In the genomic region with DNA sequence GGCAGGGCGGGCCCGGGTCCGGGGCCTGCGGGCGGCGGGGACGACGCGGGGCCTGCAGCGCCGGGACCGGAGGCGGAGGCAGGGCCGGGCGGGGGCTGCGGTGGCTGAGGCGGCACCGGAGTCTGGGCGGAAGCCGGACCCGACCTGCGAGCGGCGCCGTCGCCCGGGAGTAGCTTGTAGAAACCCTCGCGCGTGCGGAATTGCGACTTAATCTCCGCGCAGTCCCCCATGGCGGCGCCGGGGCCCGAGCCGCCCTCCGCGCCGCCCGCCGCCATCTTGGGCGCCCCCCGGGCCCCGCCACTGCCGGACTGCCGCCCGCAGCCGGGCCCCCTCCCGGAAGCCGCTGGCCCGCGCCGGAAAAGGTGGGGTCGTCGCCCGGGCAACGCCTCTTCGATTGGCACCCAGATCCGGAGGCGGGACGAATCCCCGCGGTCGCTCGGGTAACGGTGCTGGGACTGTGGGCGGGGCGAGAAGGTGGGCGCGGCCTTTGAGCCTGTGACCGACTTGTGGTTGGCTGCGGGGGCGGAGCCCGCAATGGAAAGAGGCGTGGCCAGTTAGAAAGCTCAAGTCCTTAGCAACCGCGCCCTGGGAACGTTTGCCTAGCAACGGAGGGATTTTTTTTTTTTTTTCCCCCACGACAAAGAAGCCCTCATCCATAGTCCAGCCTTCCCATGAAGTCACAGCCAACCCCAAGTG, we compare ENCODE assay signal across 8 cellular contexts. TPM values are rescaled to one million over a fixed set of nuclear protein-coding genes. Genes with fewer than 3 reads are reported as not detected.
A peak's percentile ranks its signal among the peaks of the same experiment; 100 is the strongest.
DNase-seq lines count a peak whose midpoint lies in the region; ATAC-seq and FAIRE-seq lines count a peak whose summit lies in the region.

A gene with protein sequence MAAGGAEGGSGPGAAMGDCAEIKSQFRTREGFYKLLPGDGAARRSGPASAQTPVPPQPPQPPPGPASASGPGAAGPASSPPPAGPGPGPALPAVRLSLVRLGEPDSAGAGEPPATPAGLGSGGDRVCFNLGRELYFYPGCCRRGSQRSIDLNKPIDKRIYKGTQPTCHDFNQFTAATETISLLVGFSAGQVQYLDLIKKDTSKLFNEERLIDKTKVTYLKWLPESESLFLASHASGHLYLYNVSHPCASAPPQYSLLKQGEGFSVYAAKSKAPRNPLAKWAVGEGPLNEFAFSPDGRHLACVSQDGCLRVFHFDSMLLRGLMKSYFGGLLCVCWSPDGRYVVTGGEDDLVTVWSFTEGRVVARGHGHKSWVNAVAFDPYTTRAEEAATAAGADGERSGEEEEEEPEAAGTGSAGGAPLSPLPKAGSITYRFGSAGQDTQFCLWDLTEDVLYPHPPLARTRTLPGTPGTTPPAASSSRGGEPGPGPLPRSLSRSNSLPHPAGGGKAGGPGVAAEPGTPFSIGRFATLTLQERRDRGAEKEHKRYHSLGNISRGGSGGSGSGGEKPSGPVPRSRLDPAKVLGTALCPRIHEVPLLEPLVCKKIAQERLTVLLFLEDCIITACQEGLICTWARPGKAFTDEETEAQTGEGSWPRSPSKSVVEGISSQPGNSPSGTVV (minus strand): TSS at position 364 of the 696 bp plus-strand sequence. CDS start 89 bp downstream, at position 275.

- H3K27ac ChIP-seq in mesodermal cell (ENCODE audit: low read depth, low read length, severe bottlenecking): peak within 1 kb of the TSS; percentile 60

- peak within 1 kb of the TSS; percentile 82 for H3K4me3 ChIP-seq in mesodermal cell (ENCODE audit: extremely low read depth, insufficient read depth, low read length, poor library complexity, severe bottlenecking)

- H3K9me3 ChIP-seq in mesodermal cell (ENCODE audit: control insufficient read depth, low read length): no peaks in the 10 kb centered on the region

- in situ Hi-C loops in endometrial microvascular endothelial cells (cut with HindIII; ENCODE audit: inconsistent ontology term, low pct_unique_long_range_greater_than_20kb, low sequenced_read_pairs): no loop called here

- H3K36me3 ChIP-seq in mesodermal cell (ENCODE audit: control insufficient read depth, insufficient read depth, low read length): peaks cover 30% of the 10 kb centered on the region

- DNase-seq in COLO668 (lab: John Stamatoyannopoulos, UW; ENCODE audit: unreplicated experiment) (peak; percentile 98), HTR-8/SVneo (ENCODE audit: insufficient read length, low spot score) (peak; percentile 89), NOMO-1 treated with dmso at 0.1 percent for 144 hours (lab: John Stamatoyannopoulos, UW; ENCODE audit: unreplicated experiment) (peak; percentile 95)
- DNase-seq in activated CD8-positive, alpha-beta memory T cell treated with anti-CD3 and anti-CD28 coated beads, Interleukin-2, amount 50 U/mL, for 1 hour (ENCODE audit: extremely low read depth): peak; percentile 98
- peak; percentile 99 for DNase-seq in stimulated activated CD8-positive, alpha-beta memory T cell treated with anti-CD3 and anti-CD28 coated beads, Interleukin-15, amount 100 ng/mL, for 4 hours (ENCODE audit: low read depth in 2 of 2)

- FAIRE-seq in HTR-8/SVneo (lab: Jason Lieb, UNC): peak; percentile 95

- 0% methylated on average over 74 to 80 of the region's 83 CpGs for WGBS in mesodermal cell (ENCODE audit: insufficient coverage in 2 of 2), 2 experiments

- H3K4me1 ChIP-seq in mesodermal cell (ENCODE audit: control insufficient read depth, insufficient read depth, low read length, poor library complexity, severe bottlenecking): peaks cover 15% of the 10 kb centered on the region

- peak; percentile 86 for ATAC-seq in GM21360 (IDR thresholded peaks at IDR 0.05; ENCODE audit: unreplicated experiment)

RNA-seq across cellular contexts. Expression of the gene that starts here (rescaled TPM):
- 40.3 TPM for total RNA-seq in endometrial microvascular endothelial cells (ENCODE audit: inconsistent ontology term)
- polyA plus RNA-seq in mesodermal cell (2013, experiment 1 of 2): 44.6 TPM
- 38.7 TPM for polyA plus RNA-seq in mesodermal cell (2013, experiment 2 of 2)

Comparison
In these comparisons a context has a peak if more than half of its experiments do, and no peak if none do; other contexts are left out.
1. Peak in every context shown above with its lines: DNase-seq, ATAC-seq, H3K4me3 ChIP-seq and H3K27ac ChIP-seq.